ENCODE assay signal across 19 cellular contexts in genomic region chr17:58706351-58707140, GRCh38. TPM values are rescaled to one million over a fixed set of nuclear protein-coding genes. Genes with fewer than 3 reads are reported as not detected.
DNase-seq lines count a peak whose midpoint lies in the region; ATAC-seq and TF ChIP-seq lines count a peak whose summit lies in the region.
"Had no signal": no experiment of that assay in that cellular context is flagged by ENCODE, and none has a peak within 500 bp of the region (broad histone marks: within the 10 kb centered on the region; RNA-seq: fewer than 3 reads in every experiment).

No MANE protein-coding gene starts in this region.

- TF ChIP-seq CTCF in activated CD8-positive, alpha-beta T cell treated with anti-CD3 and anti-CD28 coated beads for 36 hours (IDR thresholded peaks at IDR 0.05), result no peak

- peaks cover 8% of the 10 kb centered on the region for H3K36me3 ChIP-seq in mesodermal cell (ENCODE audit: control insufficient read depth, insufficient read depth, low read length)

- peaks cover 48% of the 10 kb centered on the region for H3K36me3 Mint-ChIP-seq in activated CD4-positive, alpha-beta T cell treated with anti-CD3 and anti-CD28 coated beads, Interleukin-2, amount 10 ng/mL, durations not matched to agents 24 days and 14 days (ENCODE audit: low read depth)
- peaks cover 23% of the 10 kb centered on the region for H3K36me3 Mint-ChIP-seq in activated CD8-positive, alpha-beta T cell treated with anti-CD3 and anti-CD28 coated beads for 36 hours (ENCODE audit: low read depth)

- H3K9me3 Mint-ChIP-seq in activated CD4-positive, alpha-beta T cell treated with anti-CD3 and anti-CD28 coated beads, Interleukin-2, amount 10 ng/mL, durations not matched to agents 24 days and 14 days, result no peaks in the 10 kb centered on the region
- H3K9me3 Mint-ChIP-seq in activated CD8-positive, alpha-beta T cell treated with anti-CD3 and anti-CD28 coated beads for 36 hours, result no peaks in the 10 kb centered on the region
- H3K9me3 Mint-ChIP-seq: immature natural killer cell had no signal

- no peak overlapping the region for H3K4me3 ChIP-seq in mesodermal cell (ENCODE audit: extremely low read depth, insufficient read depth, low read length, poor library complexity, severe bottlenecking)
- H3K4me3 ChIP-seq: BLaER1 treated with 17β-estradiol and CSF1 and Interleukin-3, amounts not matched to agents 10 nM and 100 nM; heart right ventricle; lower lobe of right lung had no signal

- CTCF ChIA-PET in activated CD8-positive, alpha-beta T cell treated with anti-CD3 and anti-CD28 coated beads for 36 hours (lab: Charles Lee), result interaction anchor here (1.3 kb wide), 1 partner anchor 298 kb away, joined by 5 read pairs; no protein-coding TSS in a partner anchor
- CTCF ChIA-PET in HEK293T (lab: Yijun Ruan, JAX), result no interaction called here

- ATAC-seq in GM18502 (IDR thresholded peaks at IDR 0.05; ENCODE audit: poor library complexity, unreplicated experiment), result peak; percentile 53
- no peak for ATAC-seq in activated CD8-positive, alpha-beta T cell treated with anti-CD3 and anti-CD28 coated beads for 36 hours
- ATAC-seq: lower lobe of right lung had no signal

- peak overlapping the region; percentile 41 for H3K27ac ChIP-seq in mesodermal cell (ENCODE audit: low read depth, low read length, severe bottlenecking)
- H3K27ac ChIP-seq: heart right ventricle, lower lobe of right lung had no signal

- WGBS in mesodermal cell (ENCODE audit: insufficient coverage in 2 of 2), 2 experiments, result 83 to 90% methylated on average over 2 of the region's 3 CpGs

- H3K27ac Mint-ChIP-seq in activated CD4-positive, alpha-beta T cell treated with anti-CD3 and anti-CD28 coated beads, Interleukin-2, amount 10 ng/mL, durations not matched to agents 24 days and 14 days, result peak overlapping the region; percentile 73
- H3K27ac Mint-ChIP-seq in activated CD8-positive, alpha-beta T cell treated with anti-CD3 and anti-CD28 coated beads for 36 hours, result peak overlapping the region; percentile 54

- H3K4me1 ChIP-seq in mesodermal cell (ENCODE audit: control insufficient read depth, insufficient read depth, low read length, poor library complexity, severe bottlenecking), result peaks cover 3% of the 10 kb centered on the region
- H3K4me1 ChIP-seq: heart right ventricle, lower lobe of right lung had no signal

- H3K4me3 Mint-ChIP-seq in activated CD4-positive, alpha-beta T cell treated with anti-CD3 and anti-CD28 coated beads, Interleukin-2, amount 10 ng/mL, durations not matched to agents 24 days and 14 days, result peak overlapping the region; percentile 29
- H3K4me3 Mint-ChIP-seq in activated CD8-positive, alpha-beta T cell treated with anti-CD3 and anti-CD28 coated beads for 36 hours, result no peak overlapping the region
- H3K4me3 Mint-ChIP-seq: immature natural killer cell had no signal

- H3K9me3 ChIP-seq in mesodermal cell (ENCODE audit: control insufficient read depth, low read length), result no peaks in the 10 kb centered on the region
- H3K9me3 ChIP-seq: BLaER1 treated with 17β-estradiol and CSF1 and Interleukin-3, amounts not matched to agents 10 nM and 100 nM; heart right ventricle; lower lobe of right lung had no signal

- POLR2A ChIA-PET in activated CD8-positive, alpha-beta T cell treated with anti-CD3 and anti-CD28 coated beads for 36 hours (lab: Charles Lee), result interaction anchor here (1.4 to 2.1 kb wide), 2 partner anchors 14 to 75 kb away, joined by 5 to 8 read pairs; no protein-coding TSS in a partner anchor
- POLR2A ChIA-PET in HEK293T (lab: Yijun Ruan, JAX), result interaction anchor here (2.0 kb wide), 1 partner anchor 75 kb away, joined by 10 read pairs; no protein-coding TSS in a partner anchor

- peaks cover 27% of the 10 kb centered on the region for H3K4me1 Mint-ChIP-seq in activated CD4-positive, alpha-beta T cell treated with anti-CD3 and anti-CD28 coated beads, Interleukin-2, amount 10 ng/mL, durations not matched to agents 24 days and 14 days
- peaks cover 11% of the 10 kb centered on the region for H3K4me1 Mint-ChIP-seq in activated CD8-positive, alpha-beta T cell treated with anti-CD3 and anti-CD28 coated beads for 36 hours (ENCODE audit: low read depth)
- H3K4me1 Mint-ChIP-seq: immature natural killer cell had no signal

- no peaks in the 10 kb centered on the region for H3K27me3 Mint-ChIP-seq in activated CD4-positive, alpha-beta T cell treated with anti-CD3 and anti-CD28 coated beads, Interleukin-2, amount 10 ng/mL, durations not matched to agents 24 days and 14 days
- H3K27me3 Mint-ChIP-seq in activated CD8-positive, alpha-beta T cell treated with anti-CD3 and anti-CD28 coated beads for 36 hours, result no peaks in the 10 kb centered on the region

- intact Hi-C loops in activated CD4-positive, alpha-beta T cell treated with anti-CD3 and anti-CD28 coated beads, Interleukin-2, amount 10 ng/mL, durations not matched to agents 24 days and 14 days (cut with micrococcal nuclease), result no loop called here
- intact Hi-C loops in activated CD8-positive, alpha-beta T cell treated with anti-CD3 and anti-CD28 coated beads for 36 hours (cut with micrococcal nuclease), result no loop called here

- no peak for DNase-seq in activated CD4-positive, alpha-beta T cell treated with anti-CD3 and anti-CD28 coated beads, Interleukin-2, amount 10 ng/mL, durations not matched to agents 24 days and 14 days
- DNase-seq in activated CD4-positive, alpha-beta T cell treated with anti-CD3 and anti-CD28 coated beads for 4 hours, result no peak
- DNase-seq in activated CD8-positive, alpha-beta T cell treated with anti-CD3 and anti-CD28 coated beads for 36 hours, result no peak
- DNase-seq in HEK293T (ENCODE audit: extremely low spot score) (no peak), mucosa of gallbladder (ENCODE audit: low spot score) (no peak)
- no peak for DNase-seq in effector CD4-positive, alpha-beta T cell
- DNase-seq: activated CD4-positive, alpha-beta T cell treated with anti-CD3 and anti-CD28 coated beads for 48 hours; amniotic stem cell; caudate nucleus; heart right ventricle; immature natural killer cell; lower lobe of right lung; NCI-H1417; NCI-H2171 treated with DMSO at 0.1 percent for 48 hours; stimulated activated CD4-positive, alpha-beta T cell treated with anti-CD3 and anti-CD28 coated beads, Interleukin-4, amount 100 ng/mL, for 1 hour; T1000 had no signal

TF ChIP-seq in HEK293T, 16 proteins besides CTCF, POLR2A, EP300 and RAD21:
- TF ChIP-seq FOXM1 (IDR thresholded peaks at IDR 0.05; ENCODE audit: borderline replicate concordance) (no peak), ARNT (IDR thresholded peaks at IDR 0.05) (no peak), ZNF384 (IDR thresholded peaks at IDR 0.05) (no peak), ELF4 (IDR thresholded peaks at IDR 0.05) (no peak)
TF ChIP-seq in HEK293T: peak in this region for 0.

RNA-seq across cellular contexts. Expression of gene RAD51C, which starts 14.1 kb away (rescaled TPM):
- 73.7 and 78.8 TPM in 2 replicates for total RNA-seq in activated CD4-positive, alpha-beta T cell treated with anti-CD3 and anti-CD28 coated beads, Interleukin-2, amount 10 ng/mL, durations not matched to agents 24 days and 14 days
- 10 to 100 TPM; 73.3 to 76.8 TPM for total RNA-seq in activated CD8-positive, alpha-beta T cell treated with anti-CD3 and anti-CD28 coated beads for 36 hours
- 22.8 TPM for polyA plus RNA-seq in mesodermal cell (2013, experiment 1 of 2)
- polyA plus RNA-seq in mesodermal cell (2013, experiment 2 of 2), result 29.3 TPM
- 15.9 TPM for total RNA-seq in mucosa of gallbladder

RNA-seq across cellular contexts. Expression of gene TEX14, which starts 14.7 kb away (rescaled TPM):
- 0.07 TPM in 2 replicates for total RNA-seq in activated CD4-positive, alpha-beta T cell treated with anti-CD3 and anti-CD28 coated beads, Interleukin-2, amount 10 ng/mL, durations not matched to agents 24 days and 14 days
- total RNA-seq in activated CD8-positive, alpha-beta T cell treated with anti-CD3 and anti-CD28 coated beads for 36 hours, result under 1 TPM; 0.23 to 0.31 TPM
- 0.33 TPM for polyA plus RNA-seq in mesodermal cell (2013, experiment 1 of 2)
- polyA plus RNA-seq in mesodermal cell (2013, experiment 2 of 2), result 0.25 TPM
- 0.32 TPM for total RNA-seq in mucosa of gallbladder
- polyA plus RNA-seq: immature natural killer cell had no signal

RNA-seq across cellular contexts. Expression of gene PPM1E, which starts 49.1 kb away (rescaled TPM):
- 0.05 TPM in 1 of 2 replicates, not detected in the other for total RNA-seq in activated CD4-positive, alpha-beta T cell treated with anti-CD3 and anti-CD28 coated beads, Interleukin-2, amount 10 ng/mL, durations not matched to agents 24 days and 14 days
- under 1 TPM in 1 of 2 experiments, not detected in 1; 0.07 TPM for total RNA-seq in activated CD8-positive, alpha-beta T cell treated with anti-CD3 and anti-CD28 coated beads for 36 hours
- polyA plus RNA-seq in mesodermal cell (2013, experiment 1 of 2), result 2.4 TPM
- polyA plus RNA-seq in mesodermal cell (2013, experiment 2 of 2), result 1.2 TPM
- 0.17 TPM for total RNA-seq in mucosa of gallbladder
- polyA plus RNA-seq: immature natural killer cell had no signal
